5 cellular contexts compared by ENCODE assay signal in the genomic region with DNA sequence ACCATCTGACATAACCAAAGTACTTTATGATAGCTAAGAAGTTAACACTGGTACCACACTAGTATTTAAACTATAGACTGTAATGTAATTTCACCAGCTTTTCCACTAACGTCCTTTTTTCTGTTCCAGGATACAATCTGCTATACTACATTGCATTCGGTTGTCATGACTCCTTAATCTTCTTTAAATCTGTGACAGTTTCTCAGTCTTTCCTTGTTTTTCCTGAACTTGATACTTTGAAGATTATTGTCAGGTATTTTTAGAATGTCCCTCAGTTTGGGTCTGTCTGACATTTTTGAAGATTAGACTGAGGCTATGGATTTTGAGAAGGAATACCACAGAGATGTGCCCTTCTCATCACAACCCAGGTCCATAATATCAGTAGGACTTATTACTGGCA.
"Had no signal": no experiment of that assay in that cellular context is flagged by ENCODE, and none has a peak within 500 bp of the region (broad histone marks: within the 10 kb centered on the region; RNA-seq: fewer than 3 reads in every experiment).

No MANE protein-coding gene starts in this region.

- H3K4me3 Mint-ChIP-seq: GM23338, H9 had no signal

- H3K4me2 ChIP-seq: GM23338 had no signal

- H3K27ac Mint-ChIP-seq: GM23338, H9 had no signal

- H3K9me3 Mint-ChIP-seq: GM23338, H9 had no signal

- DNase-seq: H9, HCEC 1CT, IMR-90, KBM-7 had no signal

- ATAC-seq: GM23338 had no signal

- H3K4me1 Mint-ChIP-seq: GM23338, H9 had no signal

- H3K4me3 ChIP-seq: GM23338 had no signal

- H2AFZ ChIP-seq: GM23338 had no signal
